In the genomic region with DNA sequence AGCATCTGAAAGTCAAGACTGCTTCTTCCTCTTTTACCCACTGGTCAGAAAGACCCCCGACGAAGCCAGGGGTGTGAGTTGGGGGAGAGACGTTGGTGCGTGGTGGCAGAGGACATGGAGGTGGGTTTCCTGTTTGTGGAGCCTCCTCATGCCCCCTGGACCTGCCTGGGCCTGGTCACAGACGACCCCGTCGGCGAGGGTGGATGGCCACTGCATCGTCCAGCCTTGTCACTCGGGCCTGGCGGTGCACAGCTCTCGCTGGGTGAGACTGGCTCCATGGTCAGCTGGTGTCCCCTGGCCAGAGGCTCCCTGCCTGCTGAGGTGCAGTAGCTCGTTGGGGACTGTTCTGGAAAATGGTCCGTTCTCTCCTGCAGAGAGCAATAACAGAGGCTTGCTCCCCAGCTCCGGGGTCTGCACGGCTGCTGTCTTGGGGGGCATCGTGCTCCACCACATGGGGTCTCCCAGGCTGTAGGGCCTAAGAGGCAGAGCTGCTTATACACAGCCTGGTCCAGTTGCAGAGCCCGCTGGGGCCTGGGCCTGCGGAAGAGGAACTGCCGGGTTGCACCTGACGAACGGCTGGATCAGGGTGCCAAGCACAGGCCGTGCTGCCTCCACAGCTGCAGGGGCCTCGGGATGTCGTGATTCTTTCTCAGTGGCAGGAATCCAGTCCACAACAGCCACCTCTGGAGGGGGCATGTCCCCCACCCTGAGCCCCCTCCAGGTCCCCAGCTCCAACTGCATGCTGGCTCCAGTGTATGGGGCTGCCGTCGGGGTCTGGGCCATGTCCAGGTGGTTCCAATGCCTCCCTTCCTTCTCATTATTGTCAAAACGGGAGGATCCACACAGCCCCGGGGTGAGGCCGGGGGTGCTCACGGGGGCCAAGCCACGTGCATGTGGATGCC, we compare ENCODE assay signal across 21 cellular contexts. TPM values are rescaled to one million over a fixed set of nuclear protein-coding genes. Genes with fewer than 3 reads are reported as not detected.
"Had no signal": no experiment of that assay in that cellular context is flagged by ENCODE, and none has a peak within 500 bp of the region (broad histone marks: within the 10 kb centered on the region; RNA-seq: fewer than 3 reads in every experiment).

No MANE protein-coding gene starts in this region.

- ATAC-seq: activated T-helper 17 cell treated with anti-CD3 and anti-CD28 coated beads, Interleukin-2, amount 50 U/mL, for 72 hours; gastrocnemius medialis; heart left ventricle had no signal

- H3K4me3 Mint-ChIP-seq: activated CD4-positive, alpha-beta T cell treated with anti-CD3 and anti-CD28 coated beads, Interleukin-2, amount 10 ng/mL, durations not matched to agents 7 days and 5 days; activated T-helper 17 cell treated with anti-CD3 and anti-CD28 coated beads, Interleukin-2, amount 50 U/mL, for 72 hours; T-helper 2 cell treated with Interferon-gamma antibody and Interleukin-4, amounts not matched to agents 5 μg/mL and 100 μg/mL, for 36 hours had no signal

- H3K27ac Mint-ChIP-seq: activated CD4-positive, alpha-beta T cell treated with anti-CD3 and anti-CD28 coated beads, Interleukin-2, amount 10 ng/mL, durations not matched to agents 7 days and 5 days; activated T-helper 17 cell treated with anti-CD3 and anti-CD28 coated beads, Interleukin-2, amount 50 U/mL, for 72 hours; T-helper 2 cell treated with Interferon-gamma antibody and Interleukin-4, amounts not matched to agents 5 μg/mL and 100 μg/mL, for 36 hours had no signal

- H3K9me3 ChIP-seq: gastrocnemius medialis, SJSA1 had no signal

- H3K27ac ChIP-seq: gastrocnemius medialis, heart left ventricle, SJSA1, transverse colon had no signal

- H3K27me3 Mint-ChIP-seq: activated CD4-positive, alpha-beta T cell treated with anti-CD3 and anti-CD28 coated beads, Interleukin-2, amount 10 ng/mL, durations not matched to agents 7 days and 5 days had no signal

- H3K4me1 ChIP-seq: gastrocnemius medialis, heart left ventricle, SJSA1, transverse colon had no signal

- H3K27me3 ChIP-seq: SJSA1 had no signal

- H3K4me3 ChIP-seq: gastrocnemius medialis, heart left ventricle, SJSA1, transverse colon had no signal

- H3K36me3 ChIP-seq: gastrocnemius medialis, heart left ventricle, SJSA1, transverse colon had no signal

- DNase-seq: activated CD4-positive, alpha-beta T cell treated with anti-CD3 and anti-CD28 coated beads, Interleukin-2, amount 10 ng/mL, durations not matched to agents 7 days and 5 days; activated naive CD4-positive, alpha-beta T cell treated with Interleukin-2 at 50 U/mL for 16 hours; erythroblast; gastrocnemius medialis; mesendoderm; stimulated activated CD4-positive, alpha-beta T cell treated with anti-CD3 and anti-CD28 coated beads, Interleukin-15, amount 100 ng/mL, for 24 hours; stimulated activated CD4-positive, alpha-beta T cell treated with anti-CD3 and anti-CD28 coated beads, Interleukin-4, amount 100 ng/mL, for 1 hour; stimulated activated naive CD4-positive, alpha-beta T cell; SW 1271; transverse colon had no signal

- H3K4me1 Mint-ChIP-seq: activated CD4-positive, alpha-beta T cell treated with anti-CD3 and anti-CD28 coated beads, Interleukin-2, amount 10 ng/mL, durations not matched to agents 7 days and 5 days; activated T-helper 17 cell treated with anti-CD3 and anti-CD28 coated beads, Interleukin-2, amount 50 U/mL, for 72 hours had no signal

RNA-seq across cellular contexts. Expression of gene ACTRT2, which starts 18.0 kb away (rescaled TPM):
- total RNA-seq: activated CD4-positive, alpha-beta T cell treated with anti-CD3 and anti-CD28 coated beads, Interleukin-2, amount 10 ng/mL, durations not matched to agents 7 days and 5 days; activated T-helper 17 cell treated with anti-CD3 and anti-CD28 coated beads, Interleukin-2, amount 50 U/mL, for 72 hours; astrocyte; bronchial epithelial cell; dermis microvascular lymphatic vessel endothelial cell; gastrocnemius medialis; heart left ventricle; osteocyte; pulmonary artery endothelial cell; SJSA1; subcutaneous adipose tissue; transverse colon had no signal
- polyA plus RNA-seq: heart left ventricle, neural cell had no signal
